ENCODE assay signal across 29 cellular contexts in genomic region chr14:96920820-96921219, GRCh38.
"Had no signal": no experiment of that assay in that cellular context is flagged by ENCODE, and none has a peak within 500 bp of the region (broad histone marks: within the 10 kb centered on the region; RNA-seq: fewer than 3 reads in every experiment).

No MANE protein-coding gene starts in this region.

- H3K4me3 ChIP-seq: ascending aorta, breast epithelium, cardiac muscle cell, colonic mucosa, esophagus squamous epithelium, gastroesophageal sphincter, heart right ventricle had no signal

- H3K27me3 Mint-ChIP-seq: activated CD4-positive, alpha-beta memory T cell treated with anti-CD3 and anti-CD28 coated beads, Interleukin-2, amount 10 ng/mL, durations not matched to agents 7 days and 5 days; activated CD4-positive, alpha-beta T cell treated with anti-CD3 and anti-CD28 coated beads, Interleukin-2, amount 10 ng/mL, durations not matched to agents 7 days and 5 days; activated naive CD4-positive, alpha-beta T cell treated with anti-CD3 and anti-CD28 coated beads, Interleukin-2, amount 10 ng/mL, durations not matched to agents 7 days and 5 days; activated naive CD8-positive, alpha-beta T cell treated with anti-CD3 and anti-CD28 coated beads, Interleukin-2, amount 10 ng/mL, durations not matched to agents 7 days and 5 days; activated T-cell treated with anti-CD3 and anti-CD28 coated beads, Interleukin-2, amount 50 U/mL, for 24 hours had no signal

- H3K27me3 ChIP-seq: ascending aorta, breast epithelium, cardiac muscle cell, colonic mucosa, esophagus squamous epithelium, gastroesophageal sphincter, heart right ventricle had no signal

- H3K4me1 Mint-ChIP-seq: activated CD4-positive, alpha-beta memory T cell treated with anti-CD3 and anti-CD28 coated beads, Interleukin-2, amount 10 ng/mL, durations not matched to agents 7 days and 5 days; activated CD4-positive, alpha-beta T cell treated with anti-CD3 and anti-CD28 coated beads, Interleukin-2, amount 10 ng/mL, durations not matched to agents 7 days and 5 days; activated naive CD4-positive, alpha-beta T cell treated with anti-CD3 and anti-CD28 coated beads, Interleukin-2, amount 10 ng/mL, durations not matched to agents 7 days and 5 days; activated naive CD8-positive, alpha-beta T cell treated with anti-CD3 and anti-CD28 coated beads, Interleukin-2, amount 10 ng/mL, durations not matched to agents 7 days and 5 days had no signal

- H3K36me3 ChIP-seq: ascending aorta, breast epithelium, cardiac muscle cell, colonic mucosa, esophagus squamous epithelium, gastroesophageal sphincter, heart right ventricle had no signal

- H3K36me3 Mint-ChIP-seq: activated naive CD4-positive, alpha-beta T cell treated with anti-CD3 and anti-CD28 coated beads, Interleukin-2, amount 10 ng/mL, durations not matched to agents 7 days and 5 days; activated naive CD8-positive, alpha-beta T cell treated with anti-CD3 and anti-CD28 coated beads, Interleukin-2, amount 10 ng/mL, durations not matched to agents 7 days and 5 days had no signal

- H3K9me3 Mint-ChIP-seq: activated CD4-positive, alpha-beta memory T cell treated with anti-CD3 and anti-CD28 coated beads, Interleukin-2, amount 10 ng/mL, durations not matched to agents 7 days and 5 days had no signal

- H3K4me1 ChIP-seq: ascending aorta, breast epithelium, colonic mucosa, esophagus squamous epithelium, gastroesophageal sphincter, heart right ventricle had no signal

- H3K27ac ChIP-seq: ascending aorta, breast epithelium, cardiac muscle cell, colonic mucosa, epithelial cell of prostate, esophagus squamous epithelium, gastroesophageal sphincter, heart right ventricle had no signal

- H3K9me3 ChIP-seq: ascending aorta, colonic mucosa had no signal

- H3K27ac Mint-ChIP-seq: activated CD4-positive, alpha-beta memory T cell treated with anti-CD3 and anti-CD28 coated beads, Interleukin-2, amount 10 ng/mL, durations not matched to agents 7 days and 5 days; activated CD4-positive, alpha-beta T cell treated with anti-CD3 and anti-CD28 coated beads, Interleukin-2, amount 10 ng/mL, durations not matched to agents 7 days and 5 days; activated naive CD4-positive, alpha-beta T cell treated with anti-CD3 and anti-CD28 coated beads, Interleukin-2, amount 10 ng/mL, durations not matched to agents 7 days and 5 days; activated naive CD4-positive, alpha-beta T cell treated with anti-CD3 and anti-CD28 coated beads, Interleukin-2, amount 50 U/mL, for 72 hours; activated naive CD8-positive, alpha-beta T cell treated with anti-CD3 and anti-CD28 coated beads, Interleukin-2, amount 10 ng/mL, durations not matched to agents 7 days and 5 days; activated T-cell treated with anti-CD3 and anti-CD28 coated beads, Interleukin-2, amount 50 U/mL, for 24 hours; activated T-cell treated with anti-CD3 and anti-CD28 coated beads, Interleukin-2, amount 50 U/mL, for 72 hours; brain had no signal

- H3K4me3 Mint-ChIP-seq: activated CD4-positive, alpha-beta memory T cell treated with anti-CD3 and anti-CD28 coated beads, Interleukin-2, amount 10 ng/mL, durations not matched to agents 7 days and 5 days; activated CD4-positive, alpha-beta T cell treated with anti-CD3 and anti-CD28 coated beads, Interleukin-2, amount 10 ng/mL, durations not matched to agents 7 days and 5 days; activated naive CD4-positive, alpha-beta T cell treated with anti-CD3 and anti-CD28 coated beads, Interleukin-2, amount 10 ng/mL, durations not matched to agents 7 days and 5 days; activated naive CD8-positive, alpha-beta T cell treated with anti-CD3 and anti-CD28 coated beads, Interleukin-2, amount 10 ng/mL, durations not matched to agents 7 days and 5 days; activated T-cell treated with anti-CD3 and anti-CD28 coated beads, Interleukin-2, amount 50 U/mL, for 24 hours; activated T-cell treated with anti-CD3 and anti-CD28 coated beads, Interleukin-2, amount 50 U/mL, for 72 hours; brain had no signal

- DNase-seq: activated CD4-positive, alpha-beta memory T cell treated with anti-CD3 and anti-CD28 coated beads, Interleukin-2, amount 10 ng/mL, durations not matched to agents 7 days and 5 days; activated CD4-positive, alpha-beta T cell treated with anti-CD3 and anti-CD28 coated beads for 4 hours; activated CD4-positive, alpha-beta T cell treated with anti-CD3 and anti-CD28 coated beads, Interleukin-2, amount 10 ng/mL, durations not matched to agents 7 days and 5 days; activated CD4-positive, alpha-beta T cell treated with anti-CD3 and anti-CD28 coated beads, Interleukin-2, amount 50 U/mL, for 4 hours; activated CD4-positive, CD25-positive, alpha-beta regulatory T cell; activated CD4-positive, CD25-positive, alpha-beta regulatory T cell treated with anti-CD3 and anti-CD28 coated beads, Interleukin-2, amount 50 U/mL, for 72 hours; activated CD8-positive, alpha-beta memory T cell treated with anti-CD3 and anti-CD28 coated beads, Interleukin-2, amount 50 U/mL, for 48 hours; activated gamma-delta T cell; activated naive CD4-positive, alpha-beta T cell; activated naive CD4-positive, alpha-beta T cell treated with anti-CD3 and anti-CD28 coated beads, Interleukin-2, amount 10 ng/mL, durations not matched to agents 7 days and 5 days; activated naive CD8-positive, alpha-beta T cell treated with anti-CD3 and anti-CD28 coated beads, Interleukin-2, amount 10 ng/mL, durations not matched to agents 7 days and 5 days; activated T-cell treated with anti-CD3 and anti-CD28 coated beads for 4 hours; activated T-cell treated with anti-CD3 and anti-CD28 coated beads, Interleukin-2, amount 50 U/mL, for 24 hours; activated T-cell treated with anti-CD3 and anti-CD28 coated beads, Interleukin-2, amount 50 U/mL, for 72 hours; central memory CD4-positive, alpha-beta T cell; cerebellar nuclear complex; colonic mucosa; effector CD8-positive, alpha-beta T cell; esophagus squamous epithelium; foreskin melanocyte; heart right ventricle; T-helper 2 cell had no signal
